In the genomic region with DNA sequence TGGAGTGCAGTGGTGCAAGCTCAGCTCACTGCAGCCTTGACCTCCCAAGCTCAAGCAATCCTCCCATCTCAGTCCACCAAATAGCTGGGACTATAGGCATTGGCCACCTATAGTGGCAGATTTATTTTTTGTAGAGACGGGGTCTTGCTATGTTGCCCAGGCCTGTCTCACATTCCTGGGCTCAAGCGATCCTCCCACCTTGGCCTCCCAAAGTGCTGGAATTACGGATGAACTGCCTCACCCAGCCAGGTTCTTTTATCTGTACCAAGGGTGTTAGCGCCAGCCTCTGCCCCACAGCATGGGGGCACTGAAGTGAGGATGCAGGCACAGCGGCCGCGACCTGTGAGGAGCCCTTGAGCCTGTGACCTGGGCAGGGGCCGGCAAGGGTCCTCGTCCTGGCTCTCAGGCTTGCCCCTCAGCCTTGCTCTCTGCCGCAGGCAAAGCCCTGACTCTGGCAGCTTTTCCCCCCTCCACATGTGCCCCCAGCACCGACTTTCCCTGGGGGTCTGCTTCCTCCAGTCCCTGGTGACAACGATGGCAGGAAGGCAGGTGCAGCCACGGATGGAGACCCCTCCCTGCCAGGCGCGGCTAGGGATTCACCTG, we compare ENCODE assay signal across 32 cellular contexts. TPM values are rescaled to one million over a fixed set of nuclear protein-coding genes. Genes with fewer than 3 reads are reported as not detected.
"Had no signal": no experiment of that assay in that cellular context is flagged by ENCODE, and none has a peak within 500 bp of the region (broad histone marks: within the 10 kb centered on the region; RNA-seq: fewer than 3 reads in every experiment).

No MANE protein-coding gene starts in this region.

- H3K27me3 Mint-ChIP-seq: stimulated activated naive CD8-positive, alpha-beta T cell treated with anti-CD3 and anti-CD28 coated beads, Interleukin-15, Interleukin-2, amounts not matched to agents 100 ng/mL and 50 ng/mL, for 24 hours had no signal

- H3K27ac Mint-ChIP-seq: immature natural killer cell; memory B cell; natural killer cell; progenitor cell of endocrine pancreas; stimulated activated effector memory CD8-positive, alpha-beta T cell treated with anti-CD3 and anti-CD28 coated beads, Interleukin-12 subunit alpha, Interleukin-12 subunit beta, amount 100 ng/mL, for 72 hours; stimulated activated naive CD8-positive, alpha-beta T cell treated with anti-CD3 and anti-CD28 coated beads, Interleukin-15, Interleukin-2, amounts not matched to agents 100 ng/mL and 50 ng/mL, for 24 hours had no signal

- H3K36me3 ChIP-seq: colonic mucosa, esophagus squamous epithelium, heart right ventricle, sigmoid colon, thoracic aorta, tibial nerve, vagina had no signal

- H3K27ac ChIP-seq: colonic mucosa, esophagus squamous epithelium, heart right ventricle, parathyroid adenoma, sigmoid colon, thoracic aorta, tibial nerve, vagina had no signal

- H3K27me3 ChIP-seq: colonic mucosa, sigmoid colon, tibial nerve, vagina had no signal

- ATAC-seq: heart right ventricle; natural killer cell; stimulated activated effector memory CD8-positive, alpha-beta T cell treated with anti-CD3 and anti-CD28 coated beads, Interleukin-12 subunit alpha, Interleukin-12 subunit beta, amount 100 ng/mL, for 72 hours had no signal

- H3K9me3 ChIP-seq: colonic mucosa, esophagus squamous epithelium, heart right ventricle, sigmoid colon, thoracic aorta, tibial nerve, vagina had no signal

- H3K4me3 ChIP-seq: colonic mucosa, esophagus squamous epithelium, heart right ventricle, lung, sigmoid colon, thoracic aorta, tibial nerve, vagina had no signal

- DNase-seq: colonic mucosa; dermis blood vessel endothelial cell; effector memory CD4-positive, alpha-beta T cell; erythroblast; esophagus squamous epithelium; foreskin melanocyte; glutamatergic neuron; heart right ventricle; hypothalamus; immature natural killer cell; islet precursor cell; natural killer cell; sigmoid colon; stimulated activated CD4-positive, alpha-beta T cell treated with anti-CD3 and anti-CD28 coated beads, Interleukin-2, amount 100 ng/mL, for 24 hours; stimulated activated CD4-positive, alpha-beta T cell treated with anti-CD3 and anti-CD28 coated beads, Interleukin-4, amount 100 ng/mL, for 24 hours had no signal

- H3K4me3 Mint-ChIP-seq: immature natural killer cell; memory B cell; natural killer cell; stimulated activated effector memory CD8-positive, alpha-beta T cell treated with anti-CD3 and anti-CD28 coated beads, Interleukin-12 subunit alpha, Interleukin-12 subunit beta, amount 100 ng/mL, for 72 hours; stimulated activated naive CD8-positive, alpha-beta T cell treated with anti-CD3 and anti-CD28 coated beads, Interleukin-15, Interleukin-2, amounts not matched to agents 100 ng/mL and 50 ng/mL, for 24 hours had no signal

- H3K36me3 Mint-ChIP-seq: immature natural killer cell; memory B cell; natural killer cell; stimulated activated effector memory CD8-positive, alpha-beta T cell treated with anti-CD3 and anti-CD28 coated beads, Interleukin-12 subunit alpha, Interleukin-12 subunit beta, amount 100 ng/mL, for 72 hours had no signal

- H3K9me3 Mint-ChIP-seq: immature natural killer cell; memory B cell; natural killer cell; stimulated activated effector memory CD8-positive, alpha-beta T cell treated with anti-CD3 and anti-CD28 coated beads, Interleukin-12 subunit alpha, Interleukin-12 subunit beta, amount 100 ng/mL, for 72 hours; stimulated activated naive CD8-positive, alpha-beta T cell treated with anti-CD3 and anti-CD28 coated beads, Interleukin-15, Interleukin-2, amounts not matched to agents 100 ng/mL and 50 ng/mL, for 24 hours had no signal

- FAIRE-seq: endothelial cell of umbilical vein had no signal

- H3K4me1 ChIP-seq: colonic mucosa, parathyroid adenoma had no signal

- H3K9ac ChIP-seq: parathyroid adenoma had no signal

RNA-seq across cellular contexts. Expression of a gene that starts 39.0 kb away (rescaled TPM):
- total RNA-seq: chondrocyte, dermis blood vessel endothelial cell, endothelial cell of umbilical vein, esophagus squamous epithelium, osteoblast, sigmoid colon, thoracic aorta, vagina had no signal
- polyA plus RNA-seq: endothelial cell of umbilical vein, immature natural killer cell, liver, neural cell had no signal

RNA-seq across cellular contexts. Expression of a gene that starts 60.0 kb away (rescaled TPM):
- total RNA-seq: chondrocyte, colonic mucosa, dermis blood vessel endothelial cell, endothelial cell of umbilical vein, esophagus squamous epithelium, heart right ventricle, liver, lung, mononuclear cell, osteoblast, progenitor cell of endocrine pancreas, sigmoid colon, skeletal muscle tissue, thoracic aorta, tibial nerve, ureter, vagina had no signal
- polyA plus RNA-seq: endothelial cell of umbilical vein, heart right ventricle, immature natural killer cell, liver, lung, neural cell, sigmoid colon had no signal
